In the genomic region with DNA sequence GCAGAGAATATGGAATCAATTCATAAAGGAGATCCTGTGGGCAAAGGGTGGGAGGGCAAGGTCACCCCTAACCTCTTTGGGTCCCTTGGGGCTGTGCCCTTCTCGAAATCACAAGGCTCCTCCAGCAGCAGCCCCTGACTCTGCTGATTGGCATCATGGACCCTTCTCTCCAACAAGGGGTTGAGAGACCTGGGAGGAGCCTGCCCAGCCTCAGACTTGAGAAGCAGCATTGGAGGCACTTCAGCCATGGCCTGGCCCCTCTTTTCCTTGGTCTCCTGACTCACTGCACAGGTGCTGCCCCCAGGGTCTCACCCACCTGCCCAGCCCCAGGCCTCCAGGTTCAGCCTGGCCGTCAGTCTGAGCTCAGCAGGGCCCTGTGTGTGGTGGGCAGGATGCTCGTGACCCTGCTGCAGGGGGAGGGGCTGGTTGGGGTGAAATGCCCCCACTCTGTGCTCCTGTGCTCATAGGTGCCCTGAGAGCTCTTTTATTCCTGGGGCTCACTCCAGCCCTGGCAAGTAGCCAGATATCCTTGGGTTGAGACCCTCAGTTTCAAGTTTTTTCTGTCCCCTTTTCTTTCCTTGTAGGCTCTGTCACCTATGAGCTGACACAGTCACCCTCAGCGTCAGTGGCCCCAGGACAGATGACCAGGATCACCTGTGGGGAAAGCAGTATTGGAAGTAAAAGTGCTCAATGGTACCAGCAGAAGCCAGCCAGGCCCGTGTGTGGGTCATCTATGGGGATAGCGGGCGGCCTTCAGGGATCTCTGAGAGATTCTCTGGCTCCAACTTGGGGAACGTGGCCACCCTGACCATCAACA, we compare ENCODE assay signal across 18 cellular contexts.
"Had no signal": no experiment of that assay in that cellular context is flagged by ENCODE, and none has a peak within 500 bp of the region (broad histone marks: within the 10 kb centered on the region; RNA-seq: fewer than 3 reads in every experiment).

No MANE protein-coding gene starts in this region.

- H3K27me3 ChIP-seq: left lung, vagina had no signal

- H3K4me3 Mint-ChIP-seq: activated naive CD8-positive, alpha-beta T cell treated with anti-CD3 and anti-CD28 coated beads, Interleukin-2, amount 10 ng/mL, durations not matched to agents 7 days and 5 days; naive thymus-derived CD4-positive, alpha-beta T cell had no signal

- H3K9me3 ChIP-seq: gastroesophageal sphincter, heart right ventricle, left lung, tibial artery, vagina had no signal

- FAIRE-seq: endometrium, islet of Langerhans had no signal

- H3K9me3 Mint-ChIP-seq: activated naive CD8-positive, alpha-beta T cell treated with anti-CD3 and anti-CD28 coated beads, Interleukin-2, amount 10 ng/mL, durations not matched to agents 7 days and 5 days; naive thymus-derived CD4-positive, alpha-beta T cell had no signal

- H3K36me3 ChIP-seq: brain microvascular endothelial cell, gastroesophageal sphincter, heart right ventricle, left lung, tibial artery, vagina had no signal

- H3K36me3 Mint-ChIP-seq: activated naive CD8-positive, alpha-beta T cell treated with anti-CD3 and anti-CD28 coated beads, Interleukin-2, amount 10 ng/mL, durations not matched to agents 7 days and 5 days; naive thymus-derived CD4-positive, alpha-beta T cell had no signal

- DNase-seq: activated CD4-positive, alpha-beta T cell treated with anti-CD3 and anti-CD28 coated beads for 1 hour; activated CD4-positive, alpha-beta T cell treated with anti-CD3 and anti-CD28 coated beads, Interleukin-2, amount 50 U/mL, for 4 hours; activated gamma-delta T cell treated with Interleukin-2 at 50 U/mL for 16 hours; activated naive CD8-positive, alpha-beta T cell treated with anti-CD3 and anti-CD28 coated beads, Interleukin-2, amount 10 ng/mL, durations not matched to agents 7 days and 5 days; brain microvascular endothelial cell; heart right ventricle; left lung; mammary epithelial cell; naive thymus-derived CD4-positive, alpha-beta T cell; nucleus accumbens; stimulated activated CD4-positive, alpha-beta T cell treated with anti-CD3 and anti-CD28 coated beads, Interleukin-2, amount 100 ng/mL, for 48 hours; stimulated activated naive CD4-positive, alpha-beta T cell; T-helper 9 cell had no signal

- H3K4me3 ChIP-seq: gastroesophageal sphincter, heart right ventricle, left lung, tibial artery, vagina had no signal

- H3K4me1 ChIP-seq: gastroesophageal sphincter, tibial artery, vagina had no signal

- H3K27ac Mint-ChIP-seq: activated naive CD8-positive, alpha-beta T cell treated with anti-CD3 and anti-CD28 coated beads, Interleukin-2, amount 10 ng/mL, durations not matched to agents 7 days and 5 days had no signal

- H3K27ac ChIP-seq: brain microvascular endothelial cell, gastroesophageal sphincter, left lung, tibial artery, vagina had no signal

- ATAC-seq: gastroesophageal sphincter; heart right ventricle; left lung; naive thymus-derived CD4-positive, alpha-beta T cell had no signal
